Comparison of ENCODE assay signal across 8 cellular contexts in the genomic region with DNA sequence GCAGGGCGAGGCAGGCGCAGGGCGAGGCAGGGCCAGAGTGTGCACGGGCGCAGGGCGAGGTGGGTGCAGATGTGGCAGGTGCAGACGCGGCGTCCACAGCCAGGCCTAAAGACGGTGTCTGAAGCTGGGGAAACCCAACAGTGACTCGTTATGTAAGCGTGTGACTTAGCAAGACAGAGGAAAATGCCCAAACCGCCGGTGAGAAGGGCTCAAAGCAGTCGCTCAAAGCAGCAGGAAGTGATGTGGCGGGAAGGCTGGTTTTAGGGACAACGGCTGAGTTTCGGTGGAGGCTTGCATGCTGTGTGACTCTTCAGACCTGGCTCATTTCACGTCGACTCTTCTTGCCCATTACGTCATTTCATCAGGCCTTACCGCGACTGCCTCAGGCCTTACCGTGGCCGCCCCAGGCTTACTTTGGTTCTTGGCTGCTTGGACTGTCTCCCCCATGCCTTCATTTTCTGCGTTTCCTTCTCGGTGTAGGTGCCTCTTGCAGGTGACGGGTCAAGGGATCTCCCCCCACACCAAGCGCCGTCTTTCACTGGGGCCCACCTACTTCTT. TPM values are rescaled to one million over a fixed set of nuclear protein-coding genes. Genes with fewer than 3 reads are reported as not detected.
A peak's percentile ranks its signal among the peaks of the same experiment; 100 is the strongest.
DNase-seq lines count a peak whose midpoint lies in the region; ATAC-seq and TF ChIP-seq lines count a peak whose summit lies in the region.

No MANE protein-coding gene starts in this region.

- DNase-seq in GM10248 (ENCODE audit: extremely low spot score) (peak; percentile 88), MG63 (peak; percentile 42), iPS-NIHi7 (ENCODE audit: extremely low spot score) (peak; percentile 26), KG1 (lab: John Stamatoyannopoulos, UW) (no peak), NCI-H774 (lab: John Stamatoyannopoulos, UW) (no peak)
- peak; percentile 51 to 65 for DNase-seq in activated CD8-positive, alpha-beta memory T cell treated with anti-CD3 and anti-CD28 coated beads for 4 hours (ENCODE audit: low read depth in 2 of 2)
- DNase-seq in stimulated activated naive CD4-positive, alpha-beta T cell (lab: John Stamatoyannopoulos, UW) = peak in 5 of 6 experiments; percentile 48 to 67 (median 54)

- ATAC-seq in GM21723 (IDR thresholded peaks at IDR 0.05; ENCODE audit: unreplicated experiment) = peak; percentile 84

- no peaks in the 10 kb centered on the region for H3K27me3 ChIP-seq in MG63

- POLR2A ChIA-PET in GM10248 (lab: Yijun Ruan, JAX) = interaction anchor here (0.7 to 1.5 kb wide), 2 partner anchors 15 to 75 kb away, joined by 3 to 4 read pairs; no protein-coding TSS in a partner anchor

- TF ChIP-seq CTCF in GM10248 (IDR thresholded peaks at IDR 0.05; ENCODE audit: control extremely low read depth, extremely low read depth, low read depth, missing control alignments) = no peak

- H3K36me3 ChIP-seq in MG63 = peaks cover 10% of the 10 kb centered on the region

- CTCF ChIA-PET in GM10248 (lab: Yijun Ruan, JAX) = interaction anchor here (0.7 to 1.4 kb wide), 5 partner anchors 10 to 71 kb away, joined by 3 to 4 read pairs (median 3); a partner anchor contains a TSS

- H3K9me3 ChIP-seq in MG63 = no peaks in the 10 kb centered on the region

- no peak overlapping the region for H3K4me3 ChIP-seq in MG63

RNA-seq across cellular contexts. Expression of a gene that starts 50.5 kb away (rescaled TPM):
- 11.3 and 19.4 TPM in 2 replicates for total RNA-seq in MG63 (2014; rRNA removed; shearing (Covaris generic); ENCODE audit: low replicate concordance)

Comparison
In these comparisons a context has a peak if more than half of its experiments do, and no peak if none do; other contexts are left out.
1. DNase-seq: peak in GM10248 (single experiment), MG63 (single experiment), activated CD8-positive, alpha-beta memory T cell treated with anti-CD3 and anti-CD28 coated beads for 4 hours (2 of 2), iPS-NIHi7 (single experiment) and stimulated activated naive CD4-positive, alpha-beta T cell (5 of 6); none in KG1 (single experiment) and NCI-H774 (single experiment).